ENCODE assay signal across 8 cellular contexts in genomic region chr3:143972155-143972494, GRCh38. TPM values are rescaled to one million over a fixed set of nuclear protein-coding genes. Genes with fewer than 3 reads are reported as not detected.
DNase-seq lines count a peak whose midpoint lies in the region; ATAC-seq and TF ChIP-seq lines count a peak whose summit lies in the region.

No MANE protein-coding gene starts in this region.

- TF ChIP-seq CTCF in esophagus squamous epithelium (IDR thresholded peaks at IDR 0.05): no peak
- TF ChIP-seq CTCF in omental fat pad (IDR thresholded peaks at IDR 0.05): no peak

- TF ChIP-seq POLR2A in GM10847 (IDR thresholded peaks at IDR 0.05; ENCODE audit: extremely low read depth, insufficient read length) (peak; percentile 4), esophagus squamous epithelium (IDR thresholded peaks at IDR 0.05) (no peak)

- intact Hi-C loops in esophagus squamous epithelium (cut with DNase I): no loop called here

- no peaks in the 10 kb centered on the region for H3K27me3 ChIP-seq in esophagus squamous epithelium

- DNase-seq in SK-N-MC (ENCODE audit: low read depth, low spot score): no peak
- DNase-seq in esophagus squamous epithelium (lab: John Stamatoyannopoulos, UW): no peak
- peak; percentile 26 for DNase-seq in omental fat pad (ENCODE audit: low spot score)
- DNase-seq in DMS79 (lab: John Stamatoyannopoulos, UW): no peak
- DNase-seq in SIG-M5 (lab: John Stamatoyannopoulos, UW): no peak

- H3K9ac ChIP-seq in SK-N-MC (ENCODE audit: insufficient read length): peak overlapping the region; percentile 89

- peak overlapping the region; percentile 92 for H3K4me3 ChIP-seq in SK-N-MC
- peak overlapping the region; percentile 68 to 100 (median 90) for H3K4me3 ChIP-seq in esophagus squamous epithelium

- peak; percentile 13 for ATAC-seq in omental fat pad (ENCODE audit: low FRiP score)
- ATAC-seq in HG02884 (IDR thresholded peaks at IDR 0.05; ENCODE audit: unreplicated experiment): no peak
- ATAC-seq in HG03196 (IDR thresholded peaks at IDR 0.05; ENCODE audit: unreplicated experiment): no peak

- H3K27ac ChIP-seq in SK-N-MC (peak overlapping the region; percentile 95), esophagus squamous epithelium (peak overlapping the region; percentile 98 to 99 (median 98))

- H3K36me3 ChIP-seq in SK-N-MC (ENCODE audit: insufficient read depth, low read length) (no peaks in the 10 kb centered on the region), esophagus squamous epithelium (no peaks in the 10 kb centered on the region)

- peaks cover 10 to 44% (median 13%) of the 10 kb centered on the region in 3 donors for H3K4me1 ChIP-seq in esophagus squamous epithelium

- H3K9me3 ChIP-seq in SK-N-MC (ENCODE audit: low read depth, low read length): no peaks in the 10 kb centered on the region
- H3K9me3 ChIP-seq in esophagus squamous epithelium: no peaks in the 10 kb centered on the region

- 0% methylated on average over 3 of the region's 40 CpGs; no CpG with 5 or more reads in 1 of the 2 donors for WGBS in esophagus squamous epithelium, 2 donors

RNA-seq across cellular contexts. Expression of gene DIPK2A, which starts 0.5 kb away (rescaled TPM):
- total RNA-seq in esophagus squamous epithelium (10 to 100 TPM; 31.7 to 40.1 (median 36.1) TPM), omental fat pad (10 to 100 TPM; 23.5 to 36.9 (median 34.4) TPM)
